Comparison of ENCODE assay signal across 12 cellular contexts in genomic region chr14:70871863-70872677, GRCh38. TPM values are rescaled to one million over a fixed set of nuclear protein-coding genes. Genes with fewer than 3 reads are reported as not detected.
DNase-seq lines count a peak whose midpoint lies in the region; ATAC-seq and TF ChIP-seq lines count a peak whose summit lies in the region.
"Had no signal": no experiment of that assay in that cellular context is flagged by ENCODE, and none has a peak within 500 bp of the region (broad histone marks: within the 10 kb centered on the region; RNA-seq: fewer than 3 reads in every experiment).

No MANE protein-coding gene starts in this region.

- ATAC-seq in HG02610 (IDR thresholded peaks at IDR 0.05; ENCODE audit: unreplicated experiment): peak; percentile 46
- peak; percentile 66 to 72 for ATAC-seq in activated T-cell treated with anti-CD3 and anti-CD28 coated beads, Interleukin-2, amount 50 U/mL, for 4 hours
- ATAC-seq in naive thymus-derived CD4-positive, alpha-beta T cell: peak; percentile 68
- ATAC-seq: mucosa of descending colon had no signal

- peaks cover 11 to 16% of the 10 kb centered on the region in 2 donors for H3K4me1 ChIP-seq in naive thymus-derived CD4-positive, alpha-beta T cell (ENCODE audit: control insufficient read depth in 2 of 2, insufficient read depth in 2 of 2, low read length in 2 of 2)
- H3K4me1 ChIP-seq: right atrium auricular region, upper lobe of left lung had no signal

- peak overlapping the region; percentile 82 to 97 (median 92) for H3K27ac Mint-ChIP-seq in naive thymus-derived CD4-positive, alpha-beta T cell

- TF ChIP-seq CTCF in GM10248 (IDR thresholded peaks at IDR 0.05; ENCODE audit: control extremely low read depth, extremely low read depth, low read depth, missing control alignments): no peak

- H3K27me3 ChIP-seq in naive thymus-derived CD4-positive, alpha-beta T cell (ENCODE audit: control insufficient read depth in 2 of 2, insufficient read depth in 2 of 2, low read length in 2 of 2): no peaks in the 10 kb centered on the region
- H3K27me3 ChIP-seq: right atrium auricular region, upper lobe of left lung had no signal

- POLR2A ChIA-PET in GM10248 (lab: Yijun Ruan, JAX): no interaction called here
- POLR2A ChIA-PET in naive thymus-derived CD4-positive, alpha-beta T cell (lab: Charles Lee): interaction anchor here (0.6 to 1.4 kb wide), 11 partner anchors 11 to 280 kb away, joined by 3 to 9 read pairs (median 4); partner anchors contain the start of gene PCNX1

- H3K4me3 Mint-ChIP-seq in activated T-cell treated with anti-CD3 and anti-CD28 coated beads, Interleukin-2, amount 50 U/mL, for 4 hours: peak overlapping the region; percentile 73
- H3K4me3 Mint-ChIP-seq in naive thymus-derived CD4-positive, alpha-beta T cell: peak overlapping the region; percentile 68 to 86 (median 82)

- H3K36me3 ChIP-seq in naive thymus-derived CD4-positive, alpha-beta T cell (ENCODE audit: control insufficient read depth in 2 of 3, insufficient read depth in 3 of 3, low read length in 3 of 3): no peaks in the 10 kb centered on the region
- H3K36me3 ChIP-seq: right atrium auricular region, upper lobe of left lung had no signal

- peak overlapping the region; percentile 61 for H3K4me3 ChIP-seq in naive thymus-derived CD4-positive, alpha-beta T cell (ENCODE audit: low read length)
- H3K4me3 ChIP-seq: mucosa of descending colon, right atrium auricular region had no signal

- H3K36me3 Mint-ChIP-seq in activated T-cell treated with anti-CD3 and anti-CD28 coated beads, Interleukin-2, amount 50 U/mL, for 4 hours (ENCODE audit: insufficient read depth): no peaks in the 10 kb centered on the region
- H3K36me3 Mint-ChIP-seq in naive thymus-derived CD4-positive, alpha-beta T cell: peaks cover 0 to 17% (median 5%) of the 10 kb centered on the region in 5 donors

- H3K27me3 Mint-ChIP-seq in activated T-cell treated with anti-CD3 and anti-CD28 coated beads, Interleukin-2, amount 50 U/mL, for 4 hours (ENCODE audit: low read depth): no peaks in the 10 kb centered on the region
- no peaks in the 10 kb centered on the region for H3K27me3 Mint-ChIP-seq in naive thymus-derived CD4-positive, alpha-beta T cell

- intact Hi-C loops in naive thymus-derived CD4-positive, alpha-beta T cell (cut with micrococcal nuclease): loop anchor here in 1 of 2 donors (1.0 to 2.0 kb wide), 2 partner anchors 14 to 35 kb away; partner anchors contain the start of gene PCNX1

- DNase-seq in GM10248 (ENCODE audit: extremely low spot score) (peak; percentile 57), AML-193 (lab: John Stamatoyannopoulos, UW) (no peak), SIG-M5 (lab: John Stamatoyannopoulos, UW) (no peak), NCI-H1417 treated with DMSO at 0.1 percent for 48 hours (lab: John Stamatoyannopoulos, UW) (no peak), hypothalamus (lab: John Stamatoyannopoulos, UW) (no peak)
- no peak for DNase-seq in activated T-cell treated with anti-CD3 and anti-CD28 coated beads, Interleukin-2, amount 50 U/mL, for 4 hours
- DNase-seq in naive thymus-derived CD4-positive, alpha-beta T cell: peak in 5 of 9 donors; percentile 27 to 45 (median 32)
- DNase-seq: mucosa of descending colon had no signal

- CTCF ChIA-PET in GM10248 (lab: Yijun Ruan, JAX): interaction anchor here (0.8 to 4.5 kb wide), 10 partner anchors 9 to 101 kb away, joined by 3 to 49 read pairs (median 4); partner anchors contain the start of genes MAP3K9 and PCNX1
- CTCF ChIA-PET in naive thymus-derived CD4-positive, alpha-beta T cell (lab: Charles Lee): interaction anchor here (0.6 to 2.1 kb wide), 7 partner anchors 21 to 100 kb away, joined by 3 to 13 read pairs (median 3); partner anchors contain the start of gene PCNX1

- H3K9me3 Mint-ChIP-seq in activated T-cell treated with anti-CD3 and anti-CD28 coated beads, Interleukin-2, amount 50 U/mL, for 4 hours: no peaks in the 10 kb centered on the region
- H3K9me3 Mint-ChIP-seq in naive thymus-derived CD4-positive, alpha-beta T cell: peaks cover 0 to 28% (median 12%) of the 10 kb centered on the region in 11 donors

- peaks cover 20% of the 10 kb centered on the region for H3K4me1 Mint-ChIP-seq in activated T-cell treated with anti-CD3 and anti-CD28 coated beads, Interleukin-2, amount 50 U/mL, for 4 hours (ENCODE audit: low read depth)
- peaks cover 6 to 25% (median 15%) of the 10 kb centered on the region in 7 donors for H3K4me1 Mint-ChIP-seq in naive thymus-derived CD4-positive, alpha-beta T cell

- peak overlapping the region; percentile 69 for H3K27ac ChIP-seq in naive thymus-derived CD4-positive, alpha-beta T cell (ENCODE audit: low read depth, low read length)
- H3K27ac ChIP-seq: right atrium auricular region, RWPE1 had no signal

- H3K9me3 ChIP-seq in naive thymus-derived CD4-positive, alpha-beta T cell (ENCODE audit: control insufficient read depth in 2 of 3, low read length in 3 of 3): peaks cover 0 to 12% (median 0%) of the 10 kb centered on the region in 3 experiments

RNA-seq across cellular contexts. Expression of gene PCNX1, which starts 35.2 kb away (rescaled TPM):
- total RNA-seq in activated T-cell treated with anti-CD3 and anti-CD28 coated beads, Interleukin-2, amount 50 U/mL, for 4 hours: 10 to 100 TPM; 26.4 to 30.8 (median 28.3) TPM
- total RNA-seq in naive thymus-derived CD4-positive, alpha-beta T cell: 100 to 1,000 TPM in 4 of 5 experiments, 10 to 100 TPM in 1; 80.8 to 114 (median 112) TPM
- polyA plus RNA-seq in naive thymus-derived CD4-positive, alpha-beta T cell: 10 to 100 TPM; 11.2 to 12.2 TPM

Comparison
In these comparisons a context has a peak if more than half of its experiments do, and no peak if none do; other contexts are left out.
1. DNase-seq: peak in GM10248 (single experiment) and naive thymus-derived CD4-positive, alpha-beta T cell (5 of 9); none in activated T-cell treated with anti-CD3 and anti-CD28 coated beads, Interleukin-2, amount 50 U/mL, for 4 hours (single experiment), AML-193 (0 of 2), SIG-M5 (single experiment), NCI-H1417 treated with DMSO at 0.1 percent for 48 hours (single experiment) and hypothalamus (0 of 51).
2. Peak in every context shown above with its lines, with median percentiles within 50 percentile points of each other: ATAC-seq.